2 cellular contexts compared by ENCODE assay signal in genomic region chr2:144905956-144906355, GRCh38.
TF ChIP-seq lines count a peak whose summit lies in the region.

No MANE protein-coding gene starts in this region.

TF ChIP-seq in HepG2, 621 proteins besides CTCF, POLR2A, EP300 and RAD21:
- TF ChIP-seq ZNF407 (CRISPR knock-in tag; IDR thresholded peaks at IDR 0.05; ENCODE audit: not compliant biosample characterization) = no peak
- no peak for TF ChIP-seq ZNF562 (CRISPR knock-in tag; IDR thresholded peaks at IDR 0.05; ENCODE audit: borderline replicate concordance)
- TF ChIP-seq ATF7 (IDR thresholded peaks at IDR 0.05) = peak; percentile 54
- no peak for TF ChIP-seq ATF7 (CRISPR knock-in tag; IDR thresholded peaks at IDR 0.05)
- no peak for TF ChIP-seq MAZ (IDR thresholded peaks at IDR 0.05; ENCODE audit: borderline replicate concordance, low read depth, low read length)
- TF ChIP-seq MAZ (CRISPR knock-in tag; IDR thresholded peaks at IDR 0.05; ENCODE audit: low read depth) = no peak
- no peak for TF ChIP-seq NCOA1 (CRISPR knock-in tag; IDR thresholded peaks at IDR 0.05)
- TF ChIP-seq ZNF772 (CRISPR knock-in tag; IDR thresholded peaks at IDR 0.05) = no peak
- no peak for TF ChIP-seq ATF2 (CRISPR knock-in tag; IDR thresholded peaks at IDR 0.05)
- no peak for TF ChIP-seq ATF4 (CRISPR knock-in tag; IDR thresholded peaks at IDR 0.05)
- TF ChIP-seq CREB3 (CRISPR knock-in tag; IDR thresholded peaks at IDR 0.05) = no peak
- no peak for TF ChIP-seq SIX4 (CRISPR knock-in tag; IDR thresholded peaks at IDR 0.05)
- TF ChIP-seq CREB1 (IDR thresholded peaks at IDR 0.05) = peak; percentile 58; the same call in 1 of the 2 replicates
- TF ChIP-seq CREB1 (CRISPR knock-in tag; IDR thresholded peaks at IDR 0.05) = no peak
- TF ChIP-seq ESRRA (CRISPR knock-in tag; IDR thresholded peaks at IDR 0.05; ENCODE audit: low read depth) = no peak
- TF ChIP-seq SNAPC5 (CRISPR knock-in tag; IDR thresholded peaks at IDR 0.05; ENCODE audit: borderline replicate concordance) = no peak

TF ChIP-seq in K562, 482 proteins besides CTCF, POLR2A, EP300 and RAD21:
- no peak for TF ChIP-seq MEF2A (IDR thresholded peaks at IDR 0.05; ENCODE audit: control insufficient read depth, low read depth, low read length)
- TF ChIP-seq MAFF (IDR thresholded peaks at IDR 0.05; ENCODE audit: low read length) = no peak
- no peak for TF ChIP-seq ATF2 (CRISPR knock-in tag; IDR thresholded peaks at IDR 0.05)
- TF ChIP-seq TAF7 (tag; IDR thresholded peaks at IDR 0.05) = no peak
